20 cellular contexts compared by ENCODE assay signal in the genomic region with DNA sequence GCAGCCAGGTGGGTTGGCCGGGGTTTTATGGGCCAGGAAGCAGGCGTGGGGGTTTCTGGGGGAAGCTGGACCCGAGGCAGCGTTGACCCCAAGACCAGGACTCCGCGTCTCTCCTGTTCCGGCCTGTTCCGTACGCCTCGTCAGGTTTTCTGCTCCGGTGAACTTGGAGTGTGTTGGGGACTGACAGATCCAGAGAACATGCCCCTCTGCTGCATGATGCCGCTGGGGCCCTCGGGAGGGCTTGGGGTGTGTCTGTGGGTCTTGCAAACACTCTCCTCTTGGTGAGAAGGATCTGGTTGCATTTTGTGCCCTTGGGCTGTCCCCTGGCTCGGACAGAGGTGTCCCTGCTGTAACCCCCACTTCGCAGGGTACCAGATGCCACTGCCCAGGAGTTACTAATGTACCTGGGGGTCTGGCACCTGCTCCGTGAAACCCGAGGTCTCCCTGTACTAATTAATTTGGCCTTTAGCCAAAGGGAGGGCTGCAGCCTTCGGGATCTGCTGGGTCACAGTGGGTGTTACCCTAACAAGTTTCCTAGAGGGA. TPM values are rescaled to one million over a fixed set of nuclear protein-coding genes. Genes with fewer than 3 reads are reported as not detected.
DNase-seq lines count a peak whose midpoint lies in the region; ATAC-seq and TF ChIP-seq lines count a peak whose summit lies in the region.
"Had no signal": no experiment of that assay in that cellular context is flagged by ENCODE, and none has a peak within 500 bp of the region (broad histone marks: within the 10 kb centered on the region; RNA-seq: fewer than 3 reads in every experiment).

No MANE protein-coding gene starts in this region.

- TF ChIP-seq POLR2A in prostate gland (IDR thresholded peaks at IDR 0.05), result no peak
- no peak for TF ChIP-seq POLR2A in esophagus muscularis mucosa (IDR thresholded peaks at IDR 0.05; ENCODE audit: low read depth)

- H3K36me3 Mint-ChIP-seq in activated T-helper 17 cell treated with anti-CD3 and anti-CD28 coated beads, Interleukin-2, amount 50 U/mL, for 72 hours (ENCODE audit: low read depth), result peaks cover 5% of the 10 kb centered on the region

- no peak for TF ChIP-seq CTCF in prostate gland (IDR thresholded peaks at IDR 0.05)
- no peak for TF ChIP-seq CTCF in esophagus muscularis mucosa (IDR thresholded peaks at IDR 0.05)

- H3K4me1 Mint-ChIP-seq in activated T-helper 17 cell treated with anti-CD3 and anti-CD28 coated beads, Interleukin-2, amount 50 U/mL, for 72 hours, result no peaks in the 10 kb centered on the region

- no peaks in the 10 kb centered on the region for H3K9me3 Mint-ChIP-seq in activated T-helper 17 cell treated with anti-CD3 and anti-CD28 coated beads, Interleukin-2, amount 50 U/mL, for 72 hours
- H3K9me3 Mint-ChIP-seq: IgD-negative memory B cell had no signal

- DNase-seq in NCI-H1417 (lab: John Stamatoyannopoulos, UW), result peak; percentile 23 to 83 (median 61)
- no peak for DNase-seq in NCI-H1417 treated with DMSO at 0.1 percent for 48 hours (lab: John Stamatoyannopoulos, UW)
- DNase-seq in NCI-H1105 (lab: John Stamatoyannopoulos, UW), result peak; percentile 67
- peak; percentile 33 for DNase-seq in astrocyte of the hippocampus (ENCODE audit: low read depth, low spot score)
- no peak for DNase-seq in prostate gland (ENCODE audit: low spot score)
- DNase-seq in pons (ENCODE audit: low spot score), result no peak
- DNase-seq in esophagus muscularis mucosa (ENCODE audit: extremely low spot score), result no peak
- DNase-seq: activated naive CD4-positive, alpha-beta T cell treated with anti-CD3 and anti-CD28 coated beads, Interleukin-2, amount 50 U/mL, for 16 hours; activated T-cell treated with anti-CD3 and anti-CD28 coated beads, Interleukin-2, amount 50 U/mL, for 48 hours; Calu3; effector CD8-positive, alpha-beta T cell; MG63; NCI-H1694 treated with DMSO at 0.1 percent for 48 hours; NCI-H526; stimulated activated CD4-positive, alpha-beta T cell treated with anti-CD3 and anti-CD28 coated beads, Interleukin-4, amount 100 ng/mL, for 1 hour; upper lobe of right lung had no signal

- no peak for TF ChIP-seq EP300 in esophagus muscularis mucosa (IDR thresholded peaks at IDR 0.05)

- H3K27me3 ChIP-seq in prostate gland (replicated peaks; ENCODE audit: insufficient read depth) (no peaks in the 10 kb centered on the region), esophagus muscularis mucosa (no peaks in the 10 kb centered on the region)
- H3K27me3 ChIP-seq: MG63, upper lobe of right lung had no signal

- H3K36me3 ChIP-seq in prostate gland, result no peaks in the 10 kb centered on the region
- peaks cover 0 to 5% (median 2%) of the 10 kb centered on the region in 4 donors for H3K36me3 ChIP-seq in esophagus muscularis mucosa
- H3K36me3 ChIP-seq: MG63, upper lobe of right lung had no signal

- no peak for ATAC-seq in activated T-helper 17 cell treated with anti-CD3 and anti-CD28 coated beads, Interleukin-2, amount 50 U/mL, for 72 hours (replicated peaks)
- ATAC-seq: upper lobe of right lung had no signal

- H3K27ac ChIP-seq in prostate gland, result peak overlapping the region; percentile 42 to 85
- H3K27ac ChIP-seq in esophagus muscularis mucosa (replicated peaks in 1 of 4), result no peak overlapping the region
- H3K27ac ChIP-seq: 22Rv1, upper lobe of right lung had no signal

- H3K4me1 ChIP-seq in prostate gland (replicated peaks) (peaks cover 38% of the 10 kb centered on the region), esophagus muscularis mucosa (peaks cover 62 to 96% (median 90%) of the 10 kb centered on the region in 4 donors)

- intact Hi-C loops in prostate gland (cut with DNase I) (no loop called here), esophagus muscularis mucosa (cut with DNase I) (loop anchor here (5.0 kb wide), 1 partner anchor 38 kb away; no protein-coding TSS in a partner anchor)

- no peaks in the 10 kb centered on the region for H3K9me3 ChIP-seq in prostate gland
- H3K9me3 ChIP-seq in esophagus muscularis mucosa, result no peaks in the 10 kb centered on the region
- H3K9me3 ChIP-seq: MG63, upper lobe of right lung had no signal

- no peak overlapping the region for H3K4me3 Mint-ChIP-seq in activated T-helper 17 cell treated with anti-CD3 and anti-CD28 coated beads, Interleukin-2, amount 50 U/mL, for 72 hours

- 60% methylated on average over 18 of the region's 18 CpGs for WGBS in prostate gland
- 85% methylated on average over 15 of the region's 18 CpGs for WGBS in esophagus muscularis mucosa

- H3K27ac Mint-ChIP-seq in activated T-helper 17 cell treated with anti-CD3 and anti-CD28 coated beads, Interleukin-2, amount 50 U/mL, for 72 hours, result no peak overlapping the region
- H3K27ac Mint-ChIP-seq: IgD-negative memory B cell had no signal

- no peak overlapping the region for H3K4me3 ChIP-seq in prostate gland
- H3K4me3 ChIP-seq in esophagus muscularis mucosa, result no peak overlapping the region
- H3K4me3 ChIP-seq: MG63, smooth muscle cell, upper lobe of right lung had no signal

- no peaks in the 10 kb centered on the region for H3K27me3 Mint-ChIP-seq in activated T-helper 17 cell treated with anti-CD3 and anti-CD28 coated beads, Interleukin-2, amount 50 U/mL, for 72 hours
- H3K27me3 Mint-ChIP-seq: IgD-negative memory B cell had no signal

RNA-seq across cellular contexts. Expression of gene KDM4B, which starts 15.6 kb away (rescaled TPM):
- total RNA-seq in prostate gland (100 to 1,000 TPM in 1 of 2 donors, 10 to 100 TPM in 1; 74.6 to 136 TPM), esophagus muscularis mucosa (10 to 100 TPM; 26.0 to 51.2 (median 34.2) TPM)
- total RNA-seq in activated T-helper 17 cell treated with anti-CD3 and anti-CD28 coated beads, Interleukin-2, amount 50 U/mL, for 72 hours, result 10 to 100 TPM; 33.8 to 83.5 TPM

Comparison
In these comparisons a context has a peak if more than half of its experiments do, and no peak if none do; other contexts are left out.
1. DNase-seq: peak in NCI-H1417 (3 of 3), NCI-H1105 (single experiment) and astrocyte of the hippocampus (single experiment); none in NCI-H1417 treated with DMSO at 0.1 percent for 48 hours (single experiment), prostate gland (single experiment), pons (single experiment) and esophagus muscularis mucosa (single experiment).
2. H3K27ac ChIP-seq: peak in prostate gland (2 of 2); none in esophagus muscularis mucosa (0 of 4).